8 cellular contexts compared by ENCODE assay signal in the genomic region with DNA sequence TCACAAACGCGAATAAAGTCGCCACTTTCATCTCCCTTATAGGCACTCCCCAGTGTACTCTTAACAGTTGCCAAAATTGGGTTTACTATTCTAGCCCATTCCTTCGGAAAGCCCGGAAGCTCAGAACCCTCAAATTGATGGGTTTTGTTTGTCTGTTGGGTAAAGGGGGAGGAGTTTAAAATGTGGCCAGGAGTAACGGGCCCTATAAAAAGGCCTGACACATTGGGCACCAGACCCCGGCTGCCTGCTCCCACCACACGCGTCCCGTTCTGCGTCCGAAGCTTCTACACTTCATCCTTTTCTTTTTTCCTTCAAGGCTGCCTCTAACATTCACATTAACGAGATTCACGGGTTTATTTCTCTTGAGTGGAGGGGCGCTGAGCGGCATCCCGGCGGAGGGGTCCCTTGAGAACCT. TPM values are rescaled to one million over a fixed set of nuclear protein-coding genes. Genes with fewer than 3 reads are reported as not detected.
DNase-seq lines count a peak whose midpoint lies in the region; ATAC-seq and TF ChIP-seq lines count a peak whose summit lies in the region.

No MANE protein-coding gene starts in this region.

- TF ChIP-seq CTCF in PC-9 (conservative IDR thresholded peaks at IDR 0.05) (no peak), esophagus squamous epithelium (IDR thresholded peaks at IDR 0.05) (no peak)

- H3K27me3 ChIP-seq in PC-9 (ENCODE audit: insufficient read depth, low read depth) (no peaks in the 10 kb centered on the region), esophagus squamous epithelium (no peaks in the 10 kb centered on the region), skeletal muscle satellite cell (ENCODE audit: control insufficient read depth, insufficient read depth, low read length) (no peaks in the 10 kb centered on the region)

- peak overlapping the region; percentile 87 for H2AFZ ChIP-seq in PC-9

- intact Hi-C loops in PC-9 (cut with micrococcal nuclease; ENCODE audit: unreplicated experiment) (loop anchor here (1.0 to 5.0 kb wide), 10 partner anchors 18 to 528 kb away; partner anchors contain the start of genes ABCB6, DNPEP and ZFAND2B), esophagus squamous epithelium (cut with DNase I) (loop anchor here (5.0 to 10.0 kb wide), 2 partner anchors 55 to 138 kb away; partner anchors contain the start of gene ABCB6)

- peak overlapping the region; percentile 83 for H3K4me2 ChIP-seq in PC-9
- H3K4me2 ChIP-seq in skeletal muscle satellite cell (ENCODE audit: low read length): peak overlapping the region; percentile 93

- CTCF ChIA-PET in PC-9 (lab: Charles Lee): interaction anchor here (0.5 to 0.7 kb wide), 3 partner anchors 12 to 211 kb away, joined by 3 read pairs; no protein-coding TSS in a partner anchor

- DNase-seq in NCI-H2227 (lab: John Stamatoyannopoulos, UW; ENCODE audit: unreplicated experiment) (peak; percentile 67), NCI-H2227 treated with DMSO at 0.1 percent for 48 hours (lab: John Stamatoyannopoulos, UW) (no peak), PC-9 (no peak), esophagus squamous epithelium (lab: John Stamatoyannopoulos, UW) (no peak), GF-D8 (lab: John Stamatoyannopoulos, UW) (no peak), NOMO-1 treated with dmso at 0.1 percent for 144 hours (lab: John Stamatoyannopoulos, UW; ENCODE audit: unreplicated experiment) (no peak)

- WGBS in esophagus squamous epithelium, 2 donors: 8 to 15% methylated on average over 18 of the region's 18 CpGs

- no peaks in the 10 kb centered on the region for H3K9me2 ChIP-seq in PC-9 (ENCODE audit: insufficient read depth)

- POLR2A ChIA-PET in PC-9 (lab: Charles Lee; ENCODE audit: unreplicated experiment): interaction anchor here (0.7 kb wide), 1 partner anchor 1306 kb away, joined by 7 read pairs; no protein-coding TSS in a partner anchor

- H3K36me3 ChIP-seq in PC-9 (ENCODE audit: low read depth) (no peaks in the 10 kb centered on the region), esophagus squamous epithelium (peaks cover 0 to 30% (median 0%) of the 10 kb centered on the region in 3 donors), skeletal muscle satellite cell (ENCODE audit: insufficient read depth, low read length) (peaks cover 5% of the 10 kb centered on the region)

- H3K9ac ChIP-seq in skeletal muscle satellite cell (ENCODE audit: low read depth, low read length): peak overlapping the region; percentile 85

- no TSS peak for BruUV-seq in PC-9 (replicated peaks; lab: Mats Ljungman, UMichigan)

- peak overlapping the region; percentile 72 for H3K4me3 ChIP-seq in PC-9
- peak overlapping the region; percentile 59 to 88 (median 84) for H3K4me3 ChIP-seq in esophagus squamous epithelium
- peak overlapping the region; percentile 85 for H3K4me3 ChIP-seq in skeletal muscle satellite cell (ENCODE audit: low read length)

- no peaks in the 10 kb centered on the region for H3K79me2 ChIP-seq in PC-9 (ENCODE audit: low read depth)

- H3K27ac ChIP-seq in PC-9 (no peak overlapping the region), esophagus squamous epithelium (peak overlapping the region; percentile 87 to 98 (median 97))

- peaks cover 9% of the 10 kb centered on the region; the same call in 1 of the 2 replicates for H3F3A ChIP-seq in PC-9 (ENCODE audit: insufficient read depth, low read depth)

- no peak for TF ChIP-seq POLR2A in esophagus squamous epithelium (IDR thresholded peaks at IDR 0.05)

- H3K9me3 ChIP-seq in PC-9 (ENCODE audit: insufficient read depth, low read depth) (no peaks in the 10 kb centered on the region), esophagus squamous epithelium (no peaks in the 10 kb centered on the region), skeletal muscle satellite cell (replicated peaks; ENCODE audit: low read length) (no peaks in the 10 kb centered on the region)

- H3K4me1 ChIP-seq in PC-9 (replicated peaks; ENCODE audit: insufficient read depth) (0 out of 2 replicates have a peak, but pooled peaks cover 8% of the 10 kb centered on the region), esophagus squamous epithelium (peaks cover 4 to 17% (median 5%) of the 10 kb centered on the region in 3 donors), skeletal muscle satellite cell (ENCODE audit: control insufficient read depth, insufficient read depth, low read length) (peaks cover 19% of the 10 kb centered on the region)

- no peaks in the 10 kb centered on the region for H4K20me1 ChIP-seq in PC-9 (ENCODE audit: insufficient read depth)

- no peak for ATAC-seq in HG03280 (IDR thresholded peaks at IDR 0.05; ENCODE audit: unreplicated experiment)

RNA-seq across cellular contexts. Expression of gene NHEJ1, which starts 0.8 kb away (rescaled TPM):
- 9.8 and 11.2 TPM in 2 replicates for total RNA-seq in PC-9 (2021)
- 10 to 100 TPM in 2 of 4 donors, 1 to 10 TPM in 2; 6.3 to 14.3 (median 9.7) TPM for total RNA-seq in esophagus squamous epithelium
- 13.4 and 15.5 TPM in 2 replicates for total RNA-seq in skeletal muscle satellite cell (2012; rRNA removed)

RNA-seq across cellular contexts. Expression of gene SLC23A3, which starts 10.1 kb away (rescaled TPM):
- total RNA-seq in PC-9 (2021): 7.1 and 7.9 TPM in 2 replicates
- 1 to 10 TPM in 2 of 4 donors, under 1 TPM in 2; 0.82 to 1.7 (median 1.3) TPM for total RNA-seq in esophagus squamous epithelium
- total RNA-seq in skeletal muscle satellite cell (2012; rRNA removed): 0.25 and 0.44 TPM in 2 replicates

RNA-seq across cellular contexts. Expression of gene CNPPD1, which starts 16.9 kb away (rescaled TPM):
- total RNA-seq in PC-9 (2021) (36.5 and 37.1 TPM in 2 replicates), esophagus squamous epithelium (10 to 100 TPM; 35.3 to 49.8 (median 42.0) TPM)
- total RNA-seq in skeletal muscle satellite cell (2012; rRNA removed): 15.0 and 18.1 TPM in 2 replicates

RNA-seq across cellular contexts. Expression of gene RETREG2, which starts 18.3 kb away (rescaled TPM):
- total RNA-seq in PC-9 (2021): 77.0 and 84.4 TPM in 2 replicates
- 10 to 100 TPM; 31.0 to 58.7 (median 41.8) TPM for total RNA-seq in esophagus squamous epithelium
- 38.5 and 56.1 TPM in 2 replicates for total RNA-seq in skeletal muscle satellite cell (2012; rRNA removed)

RNA-seq across cellular contexts. Expression of gene ZFAND2B, which starts 46.8 kb away (rescaled TPM):
- total RNA-seq in PC-9 (2021) (24.6 and 39.4 TPM in 2 replicates), esophagus squamous epithelium (10 to 100 TPM; 34.6 to 49.9 (median 43.6) TPM)
- 15.7 and 15.9 TPM in 2 replicates for total RNA-seq in skeletal muscle satellite cell (2012; rRNA removed)
